In the genomic region with DNA sequence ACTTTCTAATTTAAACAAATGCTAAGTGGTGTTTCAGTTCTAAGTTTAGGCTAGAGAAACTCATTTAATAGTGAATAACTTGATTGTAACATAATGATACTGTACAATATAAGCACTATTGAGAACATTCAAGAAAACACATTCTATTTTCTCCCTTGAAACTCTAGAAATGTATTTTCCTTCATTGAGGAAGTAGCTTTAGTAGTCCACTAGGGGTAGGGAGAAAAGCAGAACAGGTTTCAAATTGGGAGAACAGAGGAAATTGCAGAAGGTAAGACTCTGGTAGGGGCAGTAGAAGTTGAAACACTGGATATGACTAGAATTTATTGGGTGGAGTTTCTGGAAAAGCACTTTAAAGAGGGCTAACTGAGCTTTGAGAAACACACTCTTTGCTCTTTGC, we compare ENCODE assay signal across 15 cellular contexts. TPM values are rescaled to one million over a fixed set of nuclear protein-coding genes. Genes with fewer than 3 reads are reported as not detected.
"Had no signal": no experiment of that assay in that cellular context is flagged by ENCODE, and none has a peak within 500 bp of the region (broad histone marks: within the 10 kb centered on the region; RNA-seq: fewer than 3 reads in every experiment).

No MANE protein-coding gene starts in this region.

- H3K4me1 Mint-ChIP-seq: activated T-helper 17 cell treated with anti-CD3 and anti-CD28 coated beads, Interleukin-2, amount 50 U/mL, for 72 hours; nephron had no signal

- H3K4me3 ChIP-seq: gastrocnemius medialis, left ventricle myocardium inferior, pancreas had no signal

- H3K27me3 ChIP-seq: gastrocnemius medialis, pancreas had no signal

- H3K36me3 ChIP-seq: gastrocnemius medialis, left ventricle myocardium inferior, pancreas had no signal

- H3K9me3 ChIP-seq: gastrocnemius medialis, pancreas had no signal

- H3K27ac ChIP-seq: gastrocnemius medialis, left ventricle myocardium inferior, pancreas, VCaP had no signal

- H3K27ac Mint-ChIP-seq: activated naive CD4-positive, alpha-beta T cell treated with anti-CD3 and anti-CD28 coated beads for 36 hours; activated T-helper 17 cell treated with anti-CD3 and anti-CD28 coated beads, Interleukin-2, amount 50 U/mL, for 72 hours; nephron; stimulated activated naive CD8-positive, alpha-beta T cell treated with anti-CD3 and anti-CD28 coated beads, Interleukin-15, Interleukin-2, amounts not matched to agents 100 ng/mL and 50 ng/mL, for 24 hours had no signal

- H3K4me1 ChIP-seq: gastrocnemius medialis, left ventricle myocardium inferior, pancreas had no signal

- H3K27me3 Mint-ChIP-seq: activated T-helper 17 cell treated with anti-CD3 and anti-CD28 coated beads, Interleukin-2, amount 50 U/mL, for 72 hours had no signal

- FAIRE-seq: astrocyte, colon, keratinocyte, pancreas had no signal

- H3K4me3 Mint-ChIP-seq: activated naive CD4-positive, alpha-beta T cell treated with anti-CD3 and anti-CD28 coated beads for 36 hours; activated T-helper 17 cell treated with anti-CD3 and anti-CD28 coated beads, Interleukin-2, amount 50 U/mL, for 72 hours; nephron; stimulated activated naive CD8-positive, alpha-beta T cell treated with anti-CD3 and anti-CD28 coated beads, Interleukin-15, Interleukin-2, amounts not matched to agents 100 ng/mL and 50 ng/mL, for 24 hours had no signal

- DNase-seq: activated CD4-positive, alpha-beta T cell treated with anti-CD3 and anti-CD28 coated beads for 4 hours; activated naive CD4-positive, alpha-beta T cell treated with anti-CD3 and anti-CD28 coated beads for 36 hours; gastrocnemius medialis; left ventricle myocardium inferior; mesenchymal stem cell; pancreas; stimulated activated CD4-positive, alpha-beta T cell treated with anti-CD3 and anti-CD28 coated beads, Interleukin-15, amount 100 ng/mL, for 24 hours; stimulated activated CD4-positive, alpha-beta T cell treated with anti-CD3 and anti-CD28 coated beads, Interleukin-4, amount 100 ng/mL, for 24 hours had no signal

RNA-seq across cellular contexts. Expression of gene MPPED2, which starts 31.6 kb away (rescaled TPM):
- total RNA-seq: activated naive CD4-positive, alpha-beta T cell treated with anti-CD3 and anti-CD28 coated beads for 36 hours; activated T-helper 17 cell treated with anti-CD3 and anti-CD28 coated beads, Interleukin-2, amount 50 U/mL, for 72 hours had no signal
- polyA plus RNA-seq: keratinocyte had no signal
